8 cellular contexts compared by ENCODE assay signal in genomic region chr3:109050591-109051167, GRCh38.
A peak's percentile ranks its signal among the peaks of the same experiment; 100 is the strongest.
DNase-seq lines count a peak whose midpoint lies in the region; ATAC-seq, FAIRE-seq and TF ChIP-seq lines count a peak whose summit lies in the region.

No MANE protein-coding gene starts in this region.

- TF ChIP-seq CTCF in OCI-LY7 (conservative IDR thresholded peaks at IDR 0.05; ENCODE audit: low read length) (peak; percentile 84), epithelial cell of esophagus (IDR thresholded peaks at IDR 0.05; ENCODE audit: insufficient read depth, low read depth, low read length, missing control alignments) (peak; percentile 74)

- peaks cover 0 to 3% (median 0%) of the 10 kb centered on the region in 8 donors for H3K9me3 Mint-ChIP-seq in CD4-positive, alpha-beta memory T cell

- DNase-seq in CD4-positive, alpha-beta memory T cell, result peak in 4 of 5 donors; percentile 7 to 18 (median 12)
- DNase-seq in OCI-LY7 (ENCODE audit: low spot score) (peak; percentile 38), epithelial cell of esophagus (ENCODE audit: low read depth) (peak; percentile 58), Right ventricle myocardium superior (no peak), GM12891 (ENCODE audit: insufficient read length, low spot score) (no peak)
- DNase-seq in stimulated activated naive CD8-positive, alpha-beta T cell treated with anti-CD3 and anti-CD28 coated beads, Interleukin-15, Interleukin-2, amounts not matched to agents 100 U/mL and 50 U/mL, for 24 hours, result peak; percentile 12

- no peaks in the 10 kb centered on the region for H3K9me2 ChIP-seq in OCI-LY7 (ENCODE audit: insufficient read depth, low read length)

- no peak overlapping the region for H3K27ac ChIP-seq in CD4-positive, alpha-beta memory T cell (ENCODE audit: low read depth, low read length)
- H3K27ac ChIP-seq in OCI-LY7 (ENCODE audit: low read depth, low read length, poor library complexity, severe bottlenecking), result no peak overlapping the region

- CTCF ChIA-PET in CD4-positive, alpha-beta memory T cell (lab: Charles Lee; ENCODE audit: partially characterized antibody), result no interaction called here
- CTCF ChIA-PET in OCI-LY7 (lab: Charles Lee; ENCODE audit: unreplicated experiment), result no interaction called here

- TF ChIP-seq POLR2A in GM12891 (IDR thresholded peaks at IDR 0.05; ENCODE audit: low read depth, low read length), result no peak

- no TSS peak for BruUV-seq in OCI-LY7 (replicated peaks; lab: Mats Ljungman, UMichigan)

- no peak overlapping the region for H3K4me2 ChIP-seq in OCI-LY7 (ENCODE audit: low read length)

- FAIRE-seq in GM12891 (lab: Jason Lieb, UNC), result no peak

- H3K4me1 ChIP-seq in CD4-positive, alpha-beta memory T cell (ENCODE audit: insufficient read depth, low read length), result no peaks in the 10 kb centered on the region
- H3K4me1 ChIP-seq in OCI-LY7 (ENCODE audit: insufficient read depth, low read length, poor library complexity, severe bottlenecking), result peaks cover 4% of the 10 kb centered on the region

- H3K27me3 Mint-ChIP-seq in CD4-positive, alpha-beta memory T cell, result peaks cover 2 to 6% of the 10 kb centered on the region in 2 donors

- no peak overlapping the region for H2AFZ ChIP-seq in OCI-LY7 (ENCODE audit: low read length)

- no peaks in the 10 kb centered on the region for H3K79me2 ChIP-seq in OCI-LY7 (ENCODE audit: insufficient read depth, low read depth, low read length)

- H3K4me3 Mint-ChIP-seq in CD4-positive, alpha-beta memory T cell, result no peak overlapping the region

- H4K20me1 ChIP-seq in OCI-LY7 (ENCODE audit: insufficient read depth, low read length), result no peaks in the 10 kb centered on the region

- H3K36me3 ChIP-seq in CD4-positive, alpha-beta memory T cell (ENCODE audit: insufficient read depth, low read length), result no peaks in the 10 kb centered on the region
- H3K36me3 ChIP-seq in OCI-LY7 (ENCODE audit: insufficient read depth, low read length), result no peaks in the 10 kb centered on the region

- H3K27me3 ChIP-seq in CD4-positive, alpha-beta memory T cell (ENCODE audit: insufficient read depth, low read length), result no peaks in the 10 kb centered on the region

- no peaks in the 10 kb centered on the region for H3K4me1 Mint-ChIP-seq in CD4-positive, alpha-beta memory T cell

- H3K9me3 ChIP-seq in CD4-positive, alpha-beta memory T cell (ENCODE audit: control insufficient read depth in 1 of 2, low read length in 2 of 2), result no peaks in the 10 kb centered on the region
- no peaks in the 10 kb centered on the region for H3K9me3 ChIP-seq in OCI-LY7 (ENCODE audit: low read length)

- ATAC-seq in GM18508 (IDR thresholded peaks at IDR 0.05; ENCODE audit: insufficient read depth, unreplicated experiment) (peak; percentile 67), HG03175 (IDR thresholded peaks at IDR 0.05; ENCODE audit: unreplicated experiment) (peak; percentile 76), Right ventricle myocardium superior (ENCODE audit: poor library complexity) (no peak)
- ATAC-seq in stimulated activated naive CD8-positive, alpha-beta T cell treated with anti-CD3 and anti-CD28 coated beads, Interleukin-15, Interleukin-2, amounts not matched to agents 100 U/mL and 50 U/mL, for 24 hours, result no peak

- intact Hi-C loops in CD4-positive, alpha-beta memory T cell (cut with micrococcal nuclease), result no loop called here
- intact Hi-C loops in OCI-LY7 (cut with micrococcal nuclease; ENCODE audit: unreplicated experiment) (loop anchor here (2.0 kb wide), 1 partner anchor 32 kb away; no protein-coding TSS in a partner anchor), Right ventricle myocardium superior (cut with DNase I) (no loop called here)

- no peak overlapping the region for H3K4me3 ChIP-seq in CD4-positive, alpha-beta memory T cell (ENCODE audit: low read length in 2 of 2)
- H3K4me3 ChIP-seq in OCI-LY7 (ENCODE audit: low read depth, low read length, poor library complexity, severe bottlenecking) (no peak overlapping the region), epithelial cell of esophagus (ENCODE audit: low read length) (no peak overlapping the region)

- H3K27ac Mint-ChIP-seq in CD4-positive, alpha-beta memory T cell, result peak overlapping the region in 1 of 7 donors; percentile 43

- H3K36me3 Mint-ChIP-seq in CD4-positive, alpha-beta memory T cell, result no peaks in the 10 kb centered on the region

- POLR2A ChIA-PET in CD4-positive, alpha-beta memory T cell (lab: Charles Lee; ENCODE audit: partially characterized antibody), result no interaction called here
- POLR2A ChIA-PET in OCI-LY7 (lab: Charles Lee), result interaction anchor here (1.0 kb wide), 1 partner anchor 9 kb away, joined by 4 read pairs; no protein-coding TSS in a partner anchor

TF ChIP-seq in GM12891, 5 proteins besides CTCF, POLR2A, EP300 and RAD21:
- no peak for TF ChIP-seq PAX5 (IDR thresholded peaks at IDR 0.05; ENCODE audit: insufficient read depth, low read length, severe bottlenecking)
- TF ChIP-seq POLR2AphosphoS5 (IDR thresholded peaks at IDR 0.05; ENCODE audit: low read depth, low read length), result no peak
- no peak for TF ChIP-seq POU2F2 (IDR thresholded peaks at IDR 0.05; ENCODE audit: low read depth, low read length)
- TF ChIP-seq SPI1 (IDR thresholded peaks at IDR 0.05; ENCODE audit: low read depth, low read length), result no peak
- TF ChIP-seq TAF1 (IDR thresholded peaks at IDR 0.05; ENCODE audit: low read depth, low read length), result no peak

Comparison
In these comparisons a context has a peak if more than half of its experiments do, and no peak if none do; other contexts are left out.
1. DNase-seq: peak in CD4-positive, alpha-beta memory T cell (4 of 5), OCI-LY7 (single experiment), epithelial cell of esophagus (single experiment) and stimulated activated naive CD8-positive, alpha-beta T cell treated with anti-CD3 and anti-CD28 coated beads, Interleukin-15, Interleukin-2, amounts not matched to agents 100 U/mL and 50 U/mL, for 24 hours (single experiment); none in Right ventricle myocardium superior (single experiment) and GM12891 (single experiment).
2. ATAC-seq: peak in GM18508 (single experiment) and HG03175 (single experiment); none in stimulated activated naive CD8-positive, alpha-beta T cell treated with anti-CD3 and anti-CD28 coated beads, Interleukin-15, Interleukin-2, amounts not matched to agents 100 U/mL and 50 U/mL, for 24 hours (single experiment) and Right ventricle myocardium superior (single experiment).